ENCODE assay signal across 8 cellular contexts in the genomic region with DNA sequence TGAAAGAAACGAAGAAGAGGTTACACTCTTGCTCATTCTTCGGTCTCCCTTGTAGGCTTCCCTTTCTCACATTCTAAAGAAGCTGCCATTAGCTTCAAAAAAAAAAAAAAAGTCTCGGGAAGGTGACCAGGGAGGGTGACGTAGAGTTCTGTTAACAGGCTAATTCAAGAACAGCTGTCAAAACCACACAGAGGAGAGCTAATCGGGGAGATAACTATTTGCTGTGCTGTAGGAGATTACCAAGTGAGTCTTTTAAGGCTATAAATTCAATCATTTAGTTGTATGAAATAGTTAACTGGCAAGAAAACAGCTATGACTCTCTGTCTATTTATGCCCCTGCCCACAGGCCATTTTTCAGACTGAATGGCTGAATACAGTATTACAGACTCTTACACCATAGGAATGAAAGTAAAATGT.
DNase-seq lines count a peak whose midpoint lies in the region; ATAC-seq and TF ChIP-seq lines count a peak whose summit lies in the region.

No MANE protein-coding gene starts in this region.

- H3K36me3 ChIP-seq in mesenchymal stem cell (ENCODE audit: control insufficient read depth in 1 of 2, insufficient read depth in 2 of 2, low read depth in 1 of 2, low read length in 2 of 2) (peaks cover 3 to 10% of the 10 kb centered on the region in 2 experiments), transverse colon (no peaks in the 10 kb centered on the region), BE2C (no peaks in the 10 kb centered on the region)

- H3K9ac ChIP-seq in mesenchymal stem cell (ENCODE audit: low read length), result peak overlapping the region; percentile 99

- no peak overlapping the region for H2AFZ ChIP-seq in mesenchymal stem cell (ENCODE audit: low read depth, low read length)

- no peak for TF ChIP-seq EP300 in transverse colon (IDR thresholded peaks at IDR 0.05; ENCODE audit: low read depth)

- H2AK5ac ChIP-seq in mesenchymal stem cell (ENCODE audit: low read length, severe bottlenecking), result no peak overlapping the region

- peak overlapping the region; percentile 53 for H2BK5ac ChIP-seq in mesenchymal stem cell (ENCODE audit: low read depth, low read length, poor library complexity, severe bottlenecking)

- no peak overlapping the region for H3K4ac ChIP-seq in mesenchymal stem cell (ENCODE audit: low read depth in 1 of 2, low read length in 2 of 2)

- H3K4me2 ChIP-seq in mesenchymal stem cell (ENCODE audit: low read length, poor library complexity, severe bottlenecking), result no peak overlapping the region

- H3K27ac ChIP-seq in mesenchymal stem cell (ENCODE audit: low read length, poor library complexity, severe bottlenecking) (peak overlapping the region; percentile 77), transverse colon (peak overlapping the region; percentile 83 to 89 (median 84))

- no peak overlapping the region for H2BK12ac ChIP-seq in mesenchymal stem cell (ENCODE audit: low read length in 2 of 2)

- no peak overlapping the region for H4K91ac ChIP-seq in mesenchymal stem cell (ENCODE audit: low read length)

- no peak overlapping the region for H3K14ac ChIP-seq in mesenchymal stem cell (ENCODE audit: low read length in 2 of 2)

- TF ChIP-seq CTCF in transverse colon (IDR thresholded peaks at IDR 0.05) (no peak), BE2C (IDR thresholded peaks at IDR 0.05; ENCODE audit: low read depth, low read length) (no peak)

- H3K4me1 ChIP-seq in mesenchymal stem cell (ENCODE audit: control insufficient read depth, insufficient read depth, low read depth, low read length) (no peaks in the 10 kb centered on the region), transverse colon (no peaks in the 10 kb centered on the region), BE2C (no peaks in the 10 kb centered on the region)

- peak overlapping the region in 1 of 2 experiments; percentile 87 for H3K4me3 ChIP-seq in mesenchymal stem cell (ENCODE audit: insufficient read depth in 1 of 2, low read depth in 1 of 2, low read length in 2 of 2)
- H3K4me3 ChIP-seq in transverse colon, result peak overlapping the region; percentile 13 to 38 (median 30)
- no peak overlapping the region for H3K4me3 ChIP-seq in BE2C (ENCODE audit: low read depth, low read length)

- in situ Hi-C loops in transverse colon (cut with MboI; ENCODE audit: low pct_ligation_motif_present in 1 of 4, low pct_unique_long_range_greater_than_20kb in 1 of 4, low sequenced_read_pairs in 3 of 4), result no loop called here

- ATAC-seq in HG02970 (IDR thresholded peaks at IDR 0.05; ENCODE audit: low FRiP score, unreplicated experiment), result no peak

- peak overlapping the region in 1 of 2 experiments; percentile 4 for H3K18ac ChIP-seq in mesenchymal stem cell (ENCODE audit: low read depth in 1 of 2, low read length in 2 of 2)

- H2BK120ac ChIP-seq in mesenchymal stem cell (ENCODE audit: low read depth, low read length), result no peak overlapping the region

- H3K27me3 ChIP-seq in mesenchymal stem cell (ENCODE audit: control insufficient read depth in 1 of 2, insufficient read depth in 1 of 2, low read length in 2 of 2) (no peaks in the 10 kb centered on the region), transverse colon (no peaks in the 10 kb centered on the region), BE2C (peaks cover 38% of the 10 kb centered on the region)

- peaks cover 4% of the 10 kb centered on the region for H3K79me1 ChIP-seq in mesenchymal stem cell (replicated peaks; ENCODE audit: low read length, poor library complexity, severe bottlenecking)

- no peak overlapping the region for H4K8ac ChIP-seq in mesenchymal stem cell (ENCODE audit: low read length)

- WGBS in mesenchymal stem cell, result 0% methylated on average over 3 of the region's 5 CpGs
- 28 to 38% methylated on average over 3 to 5 of the region's 5 CpGs for WGBS in transverse colon (ENCODE audit: low coverage in 1 of 2), 2 donors

- TF ChIP-seq POLR2A in transverse colon (IDR thresholded peaks at IDR 0.05), result no peak

- H3K9me3 ChIP-seq in mesenchymal stem cell (ENCODE audit: control insufficient read depth, low read length), result no peaks in the 10 kb centered on the region
- H3K9me3 ChIP-seq in transverse colon, result no peaks in the 10 kb centered on the region
- no peaks in the 10 kb centered on the region for H3K9me3 ChIP-seq in BE2C

- H2BK15ac ChIP-seq in mesenchymal stem cell (ENCODE audit: low read depth, poor library complexity, severe bottlenecking), result no peak overlapping the region

- intact Hi-C loops in transverse colon (cut with DNase I; ENCODE audit: low total_unique reads), result no loop called here

- no peak overlapping the region for H3K23ac ChIP-seq in mesenchymal stem cell (ENCODE audit: low read length in 2 of 2)

- DNase-seq in LHCN-M2 (ENCODE audit: low read depth) (peak; percentile 96), dermis blood vessel endothelial cell (peak; percentile 74), mesenchymal stem cell (peak; percentile 91), transverse colon (no peak), 8988T (no peak), NCI-H187 (lab: John Stamatoyannopoulos, UW) (no peak), BE2C (no peak)

Comparison
In these comparisons a context has a peak if more than half of its experiments do, and no peak if none do; other contexts are left out.
1. DNase-seq: peak in LHCN-M2 (single experiment), dermis blood vessel endothelial cell (single experiment) and mesenchymal stem cell (single experiment); none in transverse colon (single experiment), 8988T (single experiment), NCI-H187 (0 of 2) and BE2C (single experiment).